Comparison of ENCODE assay signal across 9 cellular contexts in genomic region chr3:150303776-150304175, GRCh38.
A peak's percentile ranks its signal among the peaks of the same experiment; 100 is the strongest.
DNase-seq lines count a peak whose midpoint lies in the region; ATAC-seq and TF ChIP-seq lines count a peak whose summit lies in the region.
"Had no signal": no experiment of that assay in that cellular context is flagged by ENCODE, and none has a peak within 500 bp of the region (broad histone marks: within the 10 kb centered on the region; RNA-seq: fewer than 3 reads in every experiment).

No MANE protein-coding gene starts in this region.

- in situ Hi-C loops in G401 (cut with HindIII; ENCODE audit: low sequenced_read_pairs), result no loop called here

- no peak overlapping the region for H3K4me3 ChIP-seq in AG09309 (ENCODE audit: control insufficient read depth, low read depth, low read length)

- TF ChIP-seq CTCF in AG09309 (IDR thresholded peaks at IDR 0.05; ENCODE audit: control insufficient read depth, insufficient read depth, low read depth, low read length, missing control alignments), result peak; percentile 32

- TF ChIP-seq POLR2A in erythroblast (IDR thresholded peaks at IDR 0.05; ENCODE audit: low read length), result no peak

- peak; percentile 83 for ATAC-seq in GM18511 (IDR thresholded peaks at IDR 0.05; ENCODE audit: unreplicated experiment)
- ATAC-seq in GM21717 (IDR thresholded peaks at IDR 0.05; ENCODE audit: unreplicated experiment), result no peak
- no peak for ATAC-seq in GM19395 (IDR thresholded peaks at IDR 0.05; ENCODE audit: unreplicated experiment)

- no peak for DNase-seq in AG09309 (ENCODE audit: low read depth)
- DNase-seq in NCI-H460 (ENCODE audit: extremely low read depth, low read depth), result peak; percentile 43
- peak; percentile 13 to 37 for DNase-seq in erythroblast (lab: John Stamatoyannopoulos, UW)
- no peak for DNase-seq in G401 (ENCODE audit: low spot score)
- no peak for DNase-seq in foreskin melanocyte
- DNase-seq: NCI-H187 had no signal

Comparison
In these comparisons a context has a peak if more than half of its experiments do, and no peak if none do; other contexts are left out.
1. DNase-seq: peak in NCI-H460 (single experiment) and erythroblast (2 of 2); none in AG09309 (single experiment), G401 (single experiment) and foreskin melanocyte (single experiment).